Comparison of ENCODE assay signal across 9 cellular contexts in the genomic region with DNA sequence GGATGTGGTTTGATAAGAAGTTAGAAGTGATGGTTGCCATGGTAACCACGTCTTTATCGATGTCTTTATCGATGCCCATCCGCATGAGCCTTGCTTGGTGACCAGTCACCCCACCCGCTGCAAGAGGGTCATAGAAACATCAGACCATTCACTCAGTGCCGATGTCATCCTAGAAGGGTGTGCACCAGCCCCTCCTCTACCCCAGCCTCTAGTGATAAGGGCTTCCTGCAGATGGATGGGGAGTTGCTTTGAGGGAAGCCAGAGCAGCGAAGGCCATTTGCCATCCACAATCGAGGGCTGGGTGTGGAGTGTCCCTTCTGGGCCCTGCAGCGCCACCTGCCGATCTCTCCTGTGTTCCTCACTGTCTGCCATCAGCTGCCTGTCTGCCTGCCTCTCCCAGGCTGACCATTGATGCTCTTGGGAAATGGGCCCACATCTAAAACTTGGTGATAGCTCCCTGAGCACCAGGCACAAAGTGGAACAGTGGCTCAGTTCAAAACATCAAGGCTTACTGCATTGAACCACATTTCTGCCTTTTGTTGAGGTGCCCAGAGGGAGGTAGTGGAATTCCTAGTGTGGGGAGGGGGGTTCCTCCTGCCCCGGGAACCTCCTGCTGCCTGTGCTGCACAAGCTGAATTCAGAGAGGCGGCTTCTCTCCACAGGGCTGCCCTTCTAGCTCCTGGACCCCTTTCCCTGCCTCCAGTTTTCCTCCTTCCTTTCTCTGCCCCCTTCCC. TPM values are rescaled to one million over a fixed set of nuclear protein-coding genes. Genes with fewer than 3 reads are reported as not detected.
DNase-seq lines count a peak whose midpoint lies in the region; ATAC-seq, FAIRE-seq and TF ChIP-seq lines count a peak whose summit lies in the region.
"Had no signal": no experiment of that assay in that cellular context is flagged by ENCODE, and none has a peak within 500 bp of the region (broad histone marks: within the 10 kb centered on the region; RNA-seq: fewer than 3 reads in every experiment).

No MANE protein-coding gene starts in this region.

- H3K4me3 ChIP-seq in HCT116 (replicated peaks in 1 of 2; ENCODE audit: low read depth in 1 of 2, low read length in 2 of 2) (no peak overlapping the region), NT2/D1 (ENCODE audit: insufficient read length, low read depth) (no peak overlapping the region), K562 (no peak overlapping the region)

- no peak for TF ChIP-seq EP300 in K562 (IDR thresholded peaks at IDR 0.05; ENCODE audit: low read length)

- H3K27ac ChIP-seq in HCT116 (ENCODE audit: low read depth, low read length): no peak overlapping the region
- no peak overlapping the region for H3K27ac ChIP-seq in K562 (ENCODE audit: extremely low read depth, low read depth, low read length)

- DNase-seq in NCI-H1105 treated with DMSO at 0.1 percent for 48 hours (lab: John Stamatoyannopoulos, UW): peak; percentile 9
- no peak for DNase-seq in NCI-H1105 (lab: John Stamatoyannopoulos, UW)
- peak; percentile 60 for DNase-seq in HCT116 (ENCODE audit: low read depth, low spot score)
- peak; percentile 71 for DNase-seq in NT2/D1 (ENCODE audit: low read depth, low spot score)
- DNase-seq in K562 (ENCODE audit: extremely low read depth in 1 of 4, low spot score in 3 of 4): peak; percentile 75 to 80 (median 79)
- no peak for DNase-seq in memory B cell (ENCODE audit: low spot score in 2 of 2)
- no peak for DNase-seq in foreskin melanocyte
- no peak for DNase-seq in effector memory CD8-positive, alpha-beta T cell

- H3K36me3 ChIP-seq in HCT116 (ENCODE audit: control insufficient read depth in 1 of 2, insufficient read depth in 2 of 2, low read length in 2 of 2) (no peaks in the 10 kb centered on the region), NT2/D1 (ENCODE audit: insufficient read depth, insufficient read length, low read length) (no peaks in the 10 kb centered on the region), K562 (ENCODE audit: control insufficient read depth, insufficient read depth, low read length) (no peaks in the 10 kb centered on the region)

- intact Hi-C loops in HCT116 (cut with micrococcal nuclease): no loop called here
- intact Hi-C loops in K562 (cut with micrococcal nuclease): no loop called here

- H3K27me3 Mint-ChIP-seq in memory B cell: peaks cover 11% of the 10 kb centered on the region
- H3K27me3 Mint-ChIP-seq in effector memory CD8-positive, alpha-beta T cell: peaks cover 28 to 65% of the 10 kb centered on the region in 2 donors

- no TSS peak for BruUV-seq in HCT116 (replicated peaks; lab: Mats Ljungman, UMichigan)
- BruUV-seq in K562 (replicated peaks; lab: Mats Ljungman, UMichigan): no TSS peak

- no peak overlapping the region for H3K9ac ChIP-seq in HCT116 (ENCODE audit: low read length)
- H3K9ac ChIP-seq in NT2/D1 (ENCODE audit: insufficient read length, low read depth): no peak overlapping the region
- H3K9ac ChIP-seq in K562 (ENCODE audit: insufficient read depth in 1 of 2, low read depth in 2 of 2, low read length in 2 of 2): no peak overlapping the region

- POLR2A ChIA-PET in HCT116 (lab: Charles Lee) (no interaction called here), K562 (lab: Yijun Ruan, JAX) (no interaction called here)

- H4K20me1 ChIP-seq in HCT116 (ENCODE audit: insufficient read depth): no peaks in the 10 kb centered on the region
- H4K20me1 ChIP-seq in K562 (replicated peaks; ENCODE audit: control insufficient read depth, insufficient read depth, low read length): 0 out of 2 replicates have a peak, but pooled peaks cover 4% of the 10 kb centered on the region

- peak; percentile 54 to 88 (median 85) for TF ChIP-seq CTCF in HCT116 (IDR thresholded peaks at IDR 0.05 in 2 of 3, conservative IDR thresholded peaks at IDR 0.05 in 1 of 3; ENCODE audit: borderline replicate concordance in 1 of 3, insufficient read depth in 1 of 3, low read depth in 2 of 3, low read length in 2 of 3)
- TF ChIP-seq CTCF in K562 (IDR thresholded peaks at IDR 0.05 in 2 of 3, conservative IDR thresholded peaks at IDR 0.05 in 1 of 3; ENCODE audit: insufficient read depth in 2 of 3, low read depth in 1 of 3, low read length in 3 of 3): peak; percentile 77 to 90 (median 78)

- no peaks in the 10 kb centered on the region for H3K9me3 ChIP-seq in HCT116 (ENCODE audit: control insufficient read depth in 1 of 2, insufficient read depth in 1 of 2, low read depth in 1 of 2, low read length in 2 of 2)
- no peaks in the 10 kb centered on the region for H3K9me3 ChIP-seq in NT2/D1 (ENCODE audit: insufficient read depth, low read length)
- H3K9me3 ChIP-seq in K562 (replicated peaks; ENCODE audit: control insufficient read depth, insufficient read depth, low read depth, low read length): no peaks in the 10 kb centered on the region

- RAD21 ChIA-PET in HCT116 (lab: Charles Lee; ENCODE audit: low non-redundant PET in 1 of 2, low total read pairs in 2 of 2, uncharacterized antibody in 2 of 2, unreplicated experiment in 2 of 2): no interaction called here

- no peaks in the 10 kb centered on the region for H3K9me2 ChIP-seq in HCT116 (ENCODE audit: insufficient read depth)

- peak; percentile 74 for TF ChIP-seq RAD21 in HCT116 (IDR thresholded peaks at IDR 0.05; ENCODE audit: low read depth)
- TF ChIP-seq RAD21 in K562 (CRISPR knock-in tag; conservative IDR thresholded peaks at IDR 0.05 in 1 of 2, IDR thresholded peaks at IDR 0.05 in 1 of 2): peak; percentile 49 to 70; a peak in 3 of 4 replicates

- CTCF ChIA-PET in HCT116 (lab: Charles Lee): interaction anchor here (0.8 to 1.2 kb wide), 3 partner anchors 10 to 19 kb away, joined by 3 to 7 read pairs (median 3); no protein-coding TSS in a partner anchor
- CTCF ChIA-PET in K562 (lab: Yijun Ruan, JAX; ENCODE audit: low intra/inter-chr PET ratio): no interaction called here

- no peaks in the 10 kb centered on the region for H3K4me1 Mint-ChIP-seq in memory B cell
- H3K4me1 Mint-ChIP-seq in effector memory CD8-positive, alpha-beta T cell (ENCODE audit: low read depth in 2 of 2): no peaks in the 10 kb centered on the region

- H3K4me1 ChIP-seq in HCT116 (ENCODE audit: control insufficient read depth in 1 of 2, insufficient read depth in 2 of 2, low read length in 2 of 2) (no peaks in the 10 kb centered on the region), NT2/D1 (ENCODE audit: insufficient read depth, insufficient read length) (peaks cover 10% of the 10 kb centered on the region), K562 (replicated peaks in 1 of 2; ENCODE audit: control insufficient read depth in 2 of 2, insufficient read depth in 2 of 2, low read length in 2 of 2) (no peaks in the 10 kb centered on the region)

- H3K36me3 Mint-ChIP-seq in memory B cell: no peaks in the 10 kb centered on the region
- H3K36me3 Mint-ChIP-seq in effector memory CD8-positive, alpha-beta T cell (ENCODE audit: insufficient read depth): no peaks in the 10 kb centered on the region

- H2AFZ ChIP-seq in HCT116 (ENCODE audit: low read depth, low read length, poor library complexity, severe bottlenecking) (no peak overlapping the region), K562 (ENCODE audit: low read depth, low read length) (no peak overlapping the region)

- no peaks in the 10 kb centered on the region for H3K9me1 ChIP-seq in K562 (ENCODE audit: control insufficient read depth, insufficient read depth, low read length)

- ATAC-seq in HCT116 (peak; percentile 99), K562 (peak; percentile 97), memory B cell (ENCODE audit: low read depth) (peak; percentile 32)
- no peak for ATAC-seq in effector memory CD8-positive, alpha-beta T cell (replicated peaks)

- H3K4me2 ChIP-seq in HCT116 (ENCODE audit: low read length): no peak overlapping the region
- H3K4me2 ChIP-seq in K562 (ENCODE audit: insufficient read depth, low read length): no peak overlapping the region

- H3K27me3 ChIP-seq in HCT116 (ENCODE audit: insufficient read depth, low read length) (no peaks in the 10 kb centered on the region), NT2/D1 (ENCODE audit: insufficient read depth, insufficient read length) (no peaks in the 10 kb centered on the region), K562 (ENCODE audit: control insufficient read depth in 2 of 2, insufficient read depth in 2 of 2, low read length in 2 of 2) (peaks cover 12 to 38% of the 10 kb centered on the region in 2 experiments; a peak in 4 of 5 replicates)

- no peaks in the 10 kb centered on the region for H3K79me2 ChIP-seq in HCT116 (ENCODE audit: insufficient read depth, low read length)
- H3K79me2 ChIP-seq in K562 (ENCODE audit: control insufficient read depth, insufficient read depth, low read length): no peaks in the 10 kb centered on the region

- in situ Hi-C loops in K562 (cut with MboI): no loop called here

- FAIRE-seq in K562 (lab: Jason Lieb, UNC): peak; percentile 89
- FAIRE-seq: A204.1 had no signal

- 0% methylated on average over 12 of the region's 12 CpGs for WGBS in K562 (ENCODE audit: insufficient coverage, low coverage, missing lambda C conversion rate)

- no peaks in the 10 kb centered on the region for H3K9me3 Mint-ChIP-seq in memory B cell
- no peaks in the 10 kb centered on the region for H3K9me3 Mint-ChIP-seq in effector memory CD8-positive, alpha-beta T cell

- no peak overlapping the region for H3K27ac Mint-ChIP-seq in memory B cell
- H3K27ac Mint-ChIP-seq in effector memory CD8-positive, alpha-beta T cell: no peak overlapping the region

- no peak overlapping the region for H3K4me3 Mint-ChIP-seq in memory B cell
- no peak overlapping the region for H3K4me3 Mint-ChIP-seq in effector memory CD8-positive, alpha-beta T cell

- TF ChIP-seq POLR2A in HCT116 (IDR thresholded peaks at IDR 0.05; ENCODE audit: borderline replicate concordance, extremely low read depth, insufficient read depth, insufficient read length) (no peak), K562 (conservative IDR thresholded peaks at IDR 0.05) (no peak)

RNA-seq across cellular contexts. Expression of a gene that starts 8.9 kb away (rescaled TPM):
- 5.5 TPM for total RNA-seq in HCT116 (2021; ENCODE audit: unreplicated experiment)
- polyA plus RNA-seq in HCT116 (2012): 21.0 and 21.8 TPM in 2 replicates
- total RNA-seq in K562 (2011; cell fraction: chromatin; rRNA removed; ENCODE audit: low replicate concordance): not detected in 2 replicates
- not detected in 2 replicates for total RNA-seq in K562 (2011; cell fraction: nucleolus; rRNA removed)
- total RNA-seq in K562 (2011; cell fraction: nucleoplasm; rRNA removed): not detected in 2 replicates
- not detected in 2 replicates for total RNA-seq in K562 (2014; rRNA removed)
- not detected in 2 replicates for total RNA-seq in K562 (2014; rRNA removed; fragmentation: Illumina TruSeq; extraction: Trizol)
- not detected in 2 replicates for total RNA-seq in K562 (2015; rRNA removed; fragmentation: Illumina TruSeq; extraction: Trizol)
- 0.20 TPM in 1 of 2 replicates, not detected in the other for total RNA-seq in K562 (2021)
- polyA plus RNA-seq in K562 (2011; rRNA removed): not detected in 2 replicates
- not detected in 2 replicates for polyA plus RNA-seq in K562 (2011; cell fraction: cytosol; rRNA removed)
- polyA plus RNA-seq in K562 (2011; cell fraction: nucleus; rRNA removed): not detected in 2 replicates
- 0.18 TPM in 1 of 2 replicates, not detected in the other for polyA plus RNA-seq in K562 (2012)
- not detected in 2 replicates for polyA plus RNA-seq in K562 (2014; fragmentation: Illumina TruSeq; extraction: Trizol)
- not detected for polyA plus RNA-seq in K562 (2014; fragmentation: Nextera tagmentation; extraction: Ambion mirVana)
- not detected in 2 replicates for polyA plus RNA-seq in K562 (2014; rRNA removed)
- polyA minus RNA-seq in K562 (2011; rRNA and poly(A)+ RNA removed): not detected in 2 replicates
- polyA minus RNA-seq in K562 (2011; cell fraction: cytosol; rRNA and poly(A)+ RNA removed): not detected in 2 replicates
- not detected in 2 replicates for polyA minus RNA-seq in K562 (2011; cell fraction: nucleus; rRNA and poly(A)+ RNA removed)

Comparison
In these comparisons a context has a peak if more than half of its experiments do, and no peak if none do; other contexts are left out.
1. DNase-seq: peak in NCI-H1105 treated with DMSO at 0.1 percent for 48 hours (single experiment), HCT116 (single experiment), NT2/D1 (single experiment) and K562 (4 of 4); none in NCI-H1105 (single experiment), memory B cell (0 of 2), foreskin melanocyte (single experiment) and effector memory CD8-positive, alpha-beta T cell (0 of 3).